Comparison of ENCODE assay signal across 8 cellular contexts in the genomic region with DNA sequence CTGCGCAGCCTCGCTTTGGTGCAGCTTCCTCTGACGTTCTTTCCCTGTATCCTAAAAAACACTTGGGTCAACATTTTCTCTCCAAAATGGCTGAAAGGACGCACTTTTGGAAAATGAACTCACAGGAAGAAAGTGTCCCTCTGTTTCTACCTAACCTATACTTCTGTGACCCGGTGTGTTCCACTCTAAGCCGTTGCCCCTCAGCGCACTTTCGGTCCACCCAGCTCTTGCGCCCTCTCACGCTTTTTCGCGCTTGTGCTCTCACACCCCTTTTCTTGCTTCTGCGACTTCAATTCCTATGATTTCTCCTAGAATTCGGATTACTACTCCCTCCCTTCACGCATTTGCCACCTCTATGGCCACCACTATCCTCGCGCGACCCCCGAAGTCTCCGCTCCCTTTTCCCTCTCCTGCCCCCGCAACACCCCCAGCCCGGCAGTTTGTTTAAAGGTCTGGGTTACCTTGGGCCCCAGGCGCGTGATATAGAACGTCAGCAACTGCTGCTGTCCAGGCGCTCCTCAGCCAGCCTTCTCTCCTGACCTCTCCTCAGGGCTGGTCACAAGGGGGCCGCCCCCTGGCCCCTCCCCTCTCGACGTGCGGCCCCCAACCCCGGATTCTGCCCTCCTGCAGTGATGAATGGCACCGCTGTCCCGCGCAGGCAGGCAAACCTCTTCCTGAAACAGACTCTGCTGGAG. TPM values are rescaled to one million over a fixed set of nuclear protein-coding genes. Genes with fewer than 3 reads are reported as not detected.
A peak's percentile ranks its signal among the peaks of the same experiment; 100 is the strongest.
DNase-seq lines count a peak whose midpoint lies in the region; ATAC-seq and TF ChIP-seq lines count a peak whose summit lies in the region.

A gene (minus strand): TSS at position 534 of the 695 bp plus-strand sequence. CDS start 909 bp downstream, outside the sequence.

- peak within 1 kb of the TSS; percentile 91 to 93 for H3K9ac ChIP-seq in stomach smooth muscle (ENCODE audit: low read length in 2 of 2)

- H3K27me3 ChIP-seq in WERI-Rb-1 (ENCODE audit: insufficient read depth, low read depth, severe bottlenecking) (peaks cover 25% of the 10 kb centered on the region), stomach smooth muscle (ENCODE audit: control insufficient read depth in 1 of 2, insufficient read depth in 2 of 2, low read length in 2 of 2) (peaks cover 0 to 13% of the 10 kb centered on the region in 2 donors)
- no peaks in the 10 kb centered on the region for H3K27me3 ChIP-seq in effector memory CD4-positive, alpha-beta T cell (replicated peaks; ENCODE audit: control insufficient read depth, insufficient read depth, low read length, poor library complexity, severe bottlenecking)

- ATAC-seq in GM19452 (IDR thresholded peaks at IDR 0.05; ENCODE audit: unreplicated experiment) (peak; percentile 61), HG03565 (IDR thresholded peaks at IDR 0.05; ENCODE audit: unreplicated experiment) (peak; percentile 50)

- TF ChIP-seq CTCF in WERI-Rb-1 (IDR thresholded peaks at IDR 0.05; ENCODE audit: low read depth, low read length) = no peak

- H3K27ac ChIP-seq in WERI-Rb-1 (peak within 1 kb of the TSS; percentile 82), stomach smooth muscle (ENCODE audit: low read length) (peak within 1 kb of the TSS; percentile 96)
- H3K27ac ChIP-seq in effector memory CD4-positive, alpha-beta T cell (ENCODE audit: insufficient read depth, low read length, poor library complexity, severe bottlenecking) = peak within 1 kb of the TSS; percentile 89

- H3K4me1 ChIP-seq in effector memory CD4-positive, alpha-beta T cell (ENCODE audit: control insufficient read depth, insufficient read depth, low read length, poor library complexity, severe bottlenecking) = no peaks in the 10 kb centered on the region
- peaks cover 13% of the 10 kb centered on the region for H3K4me1 ChIP-seq in stomach smooth muscle (ENCODE audit: control insufficient read depth, insufficient read depth, low read length)

- H3K4me3 ChIP-seq in WERI-Rb-1 (ENCODE audit: low read depth, low read length) (peak within 1 kb of the TSS; percentile 60), stomach smooth muscle (ENCODE audit: low read length in 2 of 2) (peak within 1 kb of the TSS; percentile 78 to 81)
- peak within 1 kb of the TSS; percentile 81 for H3K4me3 ChIP-seq in effector memory CD4-positive, alpha-beta T cell (ENCODE audit: insufficient read depth, low read depth, low read length, poor library complexity, severe bottlenecking)

- no peaks in the 10 kb centered on the region for H3K9me3 ChIP-seq in WERI-Rb-1 (ENCODE audit: severe bottlenecking)
- no peaks in the 10 kb centered on the region for H3K9me3 ChIP-seq in effector memory CD4-positive, alpha-beta T cell (ENCODE audit: control insufficient read depth, low read length)
- H3K9me3 ChIP-seq in stomach smooth muscle (ENCODE audit: control insufficient read depth in 2 of 2, low read length in 2 of 2) = no peaks in the 10 kb centered on the region

- no peaks in the 10 kb centered on the region for H3K36me3 ChIP-seq in WERI-Rb-1
- no peaks in the 10 kb centered on the region for H3K36me3 ChIP-seq in effector memory CD4-positive, alpha-beta T cell (ENCODE audit: control insufficient read depth, insufficient read depth, low read length)
- no peaks in the 10 kb centered on the region for H3K36me3 ChIP-seq in stomach smooth muscle (ENCODE audit: control insufficient read depth in 2 of 2, insufficient read depth in 2 of 2, low read length in 2 of 2)

- DNase-seq in DMS79 treated with DMSO at 0.1 percent for 48 hours (lab: John Stamatoyannopoulos, UW) (peak; percentile 58), WERI-Rb-1 (peak; percentile 39), lung microvascular endothelial cell (ENCODE audit: low read depth in 2 of 2) (peak; percentile 17 to 42), H4 (ENCODE audit: low spot score) (no peak)
- no peak for DNase-seq in effector memory CD4-positive, alpha-beta T cell

RNA-seq across cellular contexts. Expression of the gene that starts here (rescaled TPM):
- 0.87 and 1.4 TPM in 2 replicates for total RNA-seq in lung microvascular endothelial cell
- 0.78 and 0.91 TPM in 2 replicates for total RNA-seq in H4 (2014; rRNA removed; shearing (Covaris generic))

Comparison
In these comparisons a context has a peak if more than half of its experiments do, and no peak if none do; other contexts are left out.
1. DNase-seq: peak in DMS79 treated with DMSO at 0.1 percent for 48 hours (single experiment), WERI-Rb-1 (single experiment) and lung microvascular endothelial cell (2 of 2); none in effector memory CD4-positive, alpha-beta T cell (0 of 3) and H4 (single experiment).
2. Peak in every context shown above with its lines, with median percentiles within 50 percentile points of each other: H3K27ac ChIP-seq and H3K4me3 ChIP-seq.